ENCODE assay signal across 10 cellular contexts in genomic region chr5:142360607-142361120, GRCh38. TPM values are rescaled to one million over a fixed set of nuclear protein-coding genes. Genes with fewer than 3 reads are reported as not detected.
A peak's percentile ranks its signal among the peaks of the same experiment; 100 is the strongest.
DNase-seq lines count a peak whose midpoint lies in the region; ATAC-seq and TF ChIP-seq lines count a peak whose summit lies in the region.
"Had no signal": no experiment of that assay in that cellular context is flagged by ENCODE, and none has a peak within 500 bp of the region (broad histone marks: within the 10 kb centered on the region; RNA-seq: fewer than 3 reads in every experiment).

No MANE protein-coding gene starts in this region.

- peak overlapping the region; percentile 37 for H3K27ac Mint-ChIP-seq in T-helper 17 cell
- H3K27ac Mint-ChIP-seq in CD14-positive monocyte = peak overlapping the region in 1 of 7 donors; percentile 32

- DNase-seq in A172 (ENCODE audit: low spot score) (peak; percentile 86), HCT116 (ENCODE audit: low read depth, low spot score) (peak; percentile 84), T-helper 17 cell (no peak), iPS-NIHi11 (ENCODE audit: low spot score) (peak; percentile 26), CD14-positive monocyte (ENCODE audit: low spot score) (no peak), MM.1S (no peak), NCI-H526 treated with DMSO at 0.1 percent for 48 hours (lab: John Stamatoyannopoulos, UW) (no peak)
- DNase-seq: activated CD4-positive, CD25-positive, alpha-beta regulatory T cell treated with anti-CD3 and anti-CD28 coated beads, Interleukin-2, amount 50 U/mL, for 72 hours; DMS79 had no signal

- peak overlapping the region; percentile 3 to 41; a peak in 2 of 4 replicates for H3K4me3 ChIP-seq in HCT116 (replicated peaks in 1 of 2; ENCODE audit: low read depth in 1 of 2, low read length in 2 of 2)
- H3K4me3 ChIP-seq in MM.1S (ENCODE audit: low read length) = no peak overlapping the region

- no peak for TF ChIP-seq POLR2A in HCT116 (IDR thresholded peaks at IDR 0.05; ENCODE audit: borderline replicate concordance, extremely low read depth, insufficient read depth, insufficient read length)

- peaks cover 0 to 2% of the 10 kb centered on the region in 2 experiments; a peak in 1 of 4 replicates for H3K9me3 ChIP-seq in HCT116 (ENCODE audit: control insufficient read depth in 1 of 2, insufficient read depth in 1 of 2, low read depth in 1 of 2, low read length in 2 of 2)
- H3K9me3 ChIP-seq in T-helper 17 cell (ENCODE audit: control insufficient read depth, low read length, poor library complexity, severe bottlenecking) = no peaks in the 10 kb centered on the region
- H3K9me3 ChIP-seq in MM.1S (replicated peaks; ENCODE audit: insufficient read depth, low read length) = no peaks in the 10 kb centered on the region

- H3K36me3 ChIP-seq in HCT116 (ENCODE audit: control insufficient read depth in 1 of 2, insufficient read depth in 2 of 2, low read length in 2 of 2) (no peaks in the 10 kb centered on the region; a peak in 1 of 4 replicates), MM.1S (replicated peaks; ENCODE audit: insufficient read depth, low read length) (no peaks in the 10 kb centered on the region)

- RAD21 ChIA-PET in HCT116 (lab: Charles Lee; ENCODE audit: low non-redundant PET in 1 of 2, low total read pairs in 2 of 2, uncharacterized antibody in 2 of 2, unreplicated experiment in 2 of 2) = no interaction called here

- H3K4me1 ChIP-seq in HCT116 (ENCODE audit: control insufficient read depth in 1 of 2, insufficient read depth in 2 of 2, low read length in 2 of 2) (peaks cover 80 to 97% of the 10 kb centered on the region in 2 experiments), MM.1S (ENCODE audit: low read length) (0 out of 2 replicates have a peak, but pooled peaks cover 4% of the 10 kb centered on the region)

- H3K4me1 Mint-ChIP-seq in T-helper 17 cell (peaks cover 32% of the 10 kb centered on the region), CD14-positive monocyte (peaks cover 25% of the 10 kb centered on the region)

- H3K36me3 Mint-ChIP-seq in T-helper 17 cell (ENCODE audit: low read depth) (no peaks in the 10 kb centered on the region), CD14-positive monocyte (peaks cover 6 to 7% of the 10 kb centered on the region in 2 donors)

- H3K9me2 ChIP-seq in HCT116 (ENCODE audit: insufficient read depth) (no peaks in the 10 kb centered on the region), MM.1S (replicated peaks; ENCODE audit: insufficient read depth, low read length) (no peaks in the 10 kb centered on the region)

- peaks cover 0 to 24% (median 15%) of the 10 kb centered on the region in 7 donors for H3K9me3 Mint-ChIP-seq in CD14-positive monocyte

- intact Hi-C loops in HCT116 (cut with micrococcal nuclease) = loop anchor here (2.0 to 10.0 kb wide), 3 partner anchors 114 to 188 kb away; no protein-coding TSS in a partner anchor
- intact Hi-C loops in CD14-positive monocyte (cut with micrococcal nuclease) = no loop called here

- H3K27ac ChIP-seq in HCT116 (ENCODE audit: low read depth, low read length) (peak overlapping the region; percentile 99), MM.1S (ENCODE audit: low read length) (no peak overlapping the region)

- H3K9ac ChIP-seq in HCT116 (ENCODE audit: low read length) = peak overlapping the region; percentile 75
- H3K9ac ChIP-seq in MM.1S (ENCODE audit: low read length) = no peak overlapping the region

- peaks cover 19% of the 10 kb centered on the region for H3K79me2 ChIP-seq in HCT116 (ENCODE audit: insufficient read depth, low read length)
- no peaks in the 10 kb centered on the region for H3K79me2 ChIP-seq in MM.1S (ENCODE audit: low read length)

- no peaks in the 10 kb centered on the region for H3F3A ChIP-seq in MM.1S (ENCODE audit: insufficient read depth, low read length)

- H3K4me3 Mint-ChIP-seq in T-helper 17 cell = no peak overlapping the region
- H3K4me3 Mint-ChIP-seq in CD14-positive monocyte = peak overlapping the region in 1 of 2 donors; percentile 68

- no peaks in the 10 kb centered on the region for H3K27me3 ChIP-seq in HCT116 (ENCODE audit: insufficient read depth, low read length)
- peaks cover 10% of the 10 kb centered on the region for H3K27me3 ChIP-seq in MM.1S (replicated peaks; ENCODE audit: insufficient read depth, low read length)

- ATAC-seq in HCT116 (peak; percentile 44), T-helper 17 cell (no peak), HG02759 (IDR thresholded peaks at IDR 0.05; ENCODE audit: unreplicated experiment) (no peak)

- CTCF ChIA-PET in HCT116 (lab: Charles Lee) = interaction anchor here (1.4 to 2.4 kb wide), 2 partner anchors 188 to 226 kb away, joined by 3 to 7 read pairs; no protein-coding TSS in a partner anchor

- TF ChIP-seq RAD21 in HCT116 (IDR thresholded peaks at IDR 0.05; ENCODE audit: low read depth) = no peak

- POLR2A ChIA-PET in HCT116 (lab: Charles Lee) = interaction anchor here (0.7 to 13.6 kb wide), 6 partner anchors 16 to 188 kb away, joined by 3 to 199 read pairs (median 7); partner anchors contain the start of gene SPRY4

- TF ChIP-seq CTCF in HCT116 (IDR thresholded peaks at IDR 0.05 in 2 of 3, conservative IDR thresholded peaks at IDR 0.05 in 1 of 3; ENCODE audit: borderline replicate concordance in 1 of 3, insufficient read depth in 1 of 3, low read depth in 2 of 3, low read length in 2 of 3) = no peak
- TF ChIP-seq CTCF in CD14-positive monocyte (IDR thresholded peaks at IDR 0.05) = no peak
- TF ChIP-seq CTCF in MM.1S (IDR thresholded peaks at IDR 0.05; ENCODE audit: low read length) = no peak

- no TSS peak for BruUV-seq in HCT116 (replicated peaks; lab: Mats Ljungman, UMichigan)

- no peaks in the 10 kb centered on the region for H3K27me3 Mint-ChIP-seq in T-helper 17 cell
- H3K27me3 Mint-ChIP-seq in CD14-positive monocyte (ENCODE audit: low read depth in 3 of 3) = peaks cover 85 to 93% (median 86%) of the 10 kb centered on the region in 3 donors

- H2AFZ ChIP-seq in HCT116 (ENCODE audit: low read depth, low read length, poor library complexity, severe bottlenecking) (no peak overlapping the region), MM.1S (ENCODE audit: low read length) (no peak overlapping the region)

- H3K4me2 ChIP-seq in HCT116 (ENCODE audit: low read length) = peak overlapping the region; percentile 79
- H3K4me2 ChIP-seq in MM.1S (ENCODE audit: low read depth, low read length) = no peak overlapping the region

- H4K20me1 ChIP-seq in HCT116 (ENCODE audit: insufficient read depth) = no peaks in the 10 kb centered on the region
- H4K20me1 ChIP-seq in MM.1S (ENCODE audit: insufficient read depth, low read length) = no peaks in the 10 kb centered on the region

TF ChIP-seq in HCT116, 20 proteins besides CTCF, POLR2A, EP300 and RAD21:
- TF ChIP-seq JUND (IDR thresholded peaks at IDR 0.05) (no peak), ZFX (IDR thresholded peaks at IDR 0.05) (no peak), TCF7L2 (IDR thresholded peaks at IDR 0.05; ENCODE audit: borderline replicate concordance, extremely low read depth, insufficient read depth, insufficient read length) (peak; percentile 69), POLR2AphosphoS5 (IDR thresholded peaks at IDR 0.05; ENCODE audit: low read depth, low read length) (peak; percentile 86), CEBPB (IDR thresholded peaks at IDR 0.05; ENCODE audit: low read depth) (no peak), EZH2phosphoT487 (IDR thresholded peaks at IDR 0.05; ENCODE audit: borderline replicate concordance) (no peak), YY1 (IDR thresholded peaks at IDR 0.05; ENCODE audit: extremely low read depth, insufficient replicate concordance, low read depth, low read length) (peak; percentile 64)
- TF ChIP-seq, protein P1, sequence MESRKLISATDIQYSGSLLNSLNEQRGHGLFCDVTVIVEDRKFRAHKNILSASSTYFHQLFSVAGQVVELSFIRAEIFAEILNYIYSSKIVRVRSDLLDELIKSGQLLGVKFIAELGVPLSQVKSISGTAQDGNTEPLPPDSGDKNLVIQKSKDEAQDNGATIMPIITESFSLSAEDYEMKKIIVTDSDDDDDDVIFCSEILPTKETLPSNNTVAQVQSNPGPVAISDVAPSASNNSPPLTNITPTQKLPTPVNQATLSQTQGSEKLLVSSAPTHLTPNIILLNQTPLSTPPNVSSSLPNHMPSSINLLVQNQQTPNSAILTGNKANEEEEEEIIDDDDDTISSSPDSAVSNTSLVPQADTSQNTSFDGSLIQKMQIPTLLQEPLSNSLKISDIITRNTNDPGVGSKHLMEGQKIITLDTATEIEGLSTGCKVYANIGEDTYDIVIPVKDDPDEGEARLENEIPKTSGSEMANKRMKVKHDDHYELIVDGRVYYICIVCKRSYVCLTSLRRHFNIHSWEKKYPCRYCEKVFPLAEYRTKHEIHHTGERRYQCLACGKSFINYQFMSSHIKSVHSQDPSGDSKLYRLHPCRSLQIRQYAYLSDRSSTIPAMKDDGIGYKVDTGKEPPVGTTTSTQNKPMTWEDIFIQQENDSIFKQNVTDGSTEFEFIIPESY (IDR thresholded peaks at IDR 0.05; ENCODE audit: extremely low read depth, insufficient replicate concordance, low read length) = peak; percentile 61

RNA-seq across cellular contexts. Expression of gene SPRY4, which starts 35.8 kb away (rescaled TPM):
- 1.9 and 6.7 TPM in 2 replicates for total RNA-seq in A172 (2014; rRNA removed; shearing (Covaris generic))
- total RNA-seq in HCT116 (2021; ENCODE audit: unreplicated experiment) (112 TPM), T-helper 17 cell (under 1 TPM in 1 of 2 donors, not detected in 1; 0.26 TPM)
- polyA plus RNA-seq in HCT116 (2012) = 67.3 and 75.5 TPM in 2 replicates
- polyA plus RNA-seq in CD14-positive monocyte = not detected

Comparison
In these comparisons a context has a peak if more than half of its experiments do, and no peak if none do; other contexts are left out.
1. DNase-seq: peak in A172 (single experiment), HCT116 (single experiment) and iPS-NIHi11 (single experiment); none in T-helper 17 cell (0 of 3), CD14-positive monocyte (single experiment), MM.1S (single experiment) and NCI-H526 treated with DMSO at 0.1 percent for 48 hours (single experiment).
2. RNA of gene SPRY4, which starts 35.8 kb away (total RNA-seq): 112 TPM in HCT116 (single experiment); 1.9 to 6.7 TPM in A172 and 0.26 TPM in T-helper 17 cell; every median in the first group is over 10 times any median in the second.